Comparison of ENCODE assay signal across 1 cellular context in the genomic region with DNA sequence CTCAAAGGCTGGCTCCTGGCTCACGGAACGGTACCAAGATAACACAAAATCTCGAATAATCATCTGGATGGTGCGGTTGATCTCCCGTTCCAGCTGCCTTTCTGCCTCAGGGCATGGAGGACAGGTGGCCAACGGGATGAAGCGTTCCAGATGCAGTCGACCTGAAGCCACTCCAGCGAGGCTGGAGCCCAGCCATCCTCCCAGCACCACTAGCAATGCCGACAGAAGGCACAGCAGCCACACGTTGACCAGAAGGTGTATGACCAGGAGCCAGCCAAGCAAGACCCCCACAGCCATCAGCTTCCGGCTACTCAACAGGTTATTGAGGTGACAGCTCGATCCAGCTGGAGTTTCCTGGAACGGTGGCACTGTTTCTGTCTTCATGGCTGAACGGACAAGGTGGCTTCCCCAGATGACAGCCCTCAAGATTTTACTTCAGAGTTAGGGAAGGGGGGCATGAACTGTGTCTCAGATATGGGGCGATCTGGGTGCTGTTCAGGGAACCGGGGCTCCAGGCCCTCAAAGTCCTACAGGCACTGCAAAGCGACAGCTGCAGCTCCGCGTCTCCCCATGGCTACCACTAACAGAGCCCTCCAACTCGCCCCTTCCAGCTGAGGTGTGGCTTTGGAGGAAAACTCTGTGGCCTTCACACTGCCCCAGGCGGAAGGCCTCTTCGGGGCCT.
TF ChIP-seq lines count a peak whose summit lies in the region.

No MANE protein-coding gene starts in this region.

TF ChIP-seq in endothelial cell of umbilical vein, 7 proteins besides CTCF, POLR2A, EP300 and RAD21 (continued from another document):
- TF ChIP-seq MYC (IDR thresholded peaks at IDR 0.05; ENCODE audit: low read depth, low read length): no peak
- no peak for TF ChIP-seq FOS (IDR thresholded peaks at IDR 0.05; ENCODE audit: borderline replicate concordance, insufficient read depth, low read length)
- TF ChIP-seq, protein P1, sequence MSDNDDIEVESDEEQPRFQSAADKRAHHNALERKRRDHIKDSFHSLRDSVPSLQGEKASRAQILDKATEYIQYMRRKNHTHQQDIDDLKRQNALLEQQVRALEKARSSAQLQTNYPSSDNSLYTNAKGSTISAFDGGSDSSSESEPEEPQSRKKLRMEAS (IDR thresholded peaks at IDR 0.05; ENCODE audit: insufficient read depth, insufficient read length): no peak
- TF ChIP-seq JUN (IDR thresholded peaks at IDR 0.05; ENCODE audit: borderline replicate concordance, insufficient read depth, insufficient read length, low read depth): no peak
- no peak for TF ChIP-seq GATA2 (IDR thresholded peaks at IDR 0.05; ENCODE audit: insufficient read depth, insufficient read length, low read depth, low read length)
